Comparison of ENCODE assay signal across 7 cellular contexts in the genomic region with DNA sequence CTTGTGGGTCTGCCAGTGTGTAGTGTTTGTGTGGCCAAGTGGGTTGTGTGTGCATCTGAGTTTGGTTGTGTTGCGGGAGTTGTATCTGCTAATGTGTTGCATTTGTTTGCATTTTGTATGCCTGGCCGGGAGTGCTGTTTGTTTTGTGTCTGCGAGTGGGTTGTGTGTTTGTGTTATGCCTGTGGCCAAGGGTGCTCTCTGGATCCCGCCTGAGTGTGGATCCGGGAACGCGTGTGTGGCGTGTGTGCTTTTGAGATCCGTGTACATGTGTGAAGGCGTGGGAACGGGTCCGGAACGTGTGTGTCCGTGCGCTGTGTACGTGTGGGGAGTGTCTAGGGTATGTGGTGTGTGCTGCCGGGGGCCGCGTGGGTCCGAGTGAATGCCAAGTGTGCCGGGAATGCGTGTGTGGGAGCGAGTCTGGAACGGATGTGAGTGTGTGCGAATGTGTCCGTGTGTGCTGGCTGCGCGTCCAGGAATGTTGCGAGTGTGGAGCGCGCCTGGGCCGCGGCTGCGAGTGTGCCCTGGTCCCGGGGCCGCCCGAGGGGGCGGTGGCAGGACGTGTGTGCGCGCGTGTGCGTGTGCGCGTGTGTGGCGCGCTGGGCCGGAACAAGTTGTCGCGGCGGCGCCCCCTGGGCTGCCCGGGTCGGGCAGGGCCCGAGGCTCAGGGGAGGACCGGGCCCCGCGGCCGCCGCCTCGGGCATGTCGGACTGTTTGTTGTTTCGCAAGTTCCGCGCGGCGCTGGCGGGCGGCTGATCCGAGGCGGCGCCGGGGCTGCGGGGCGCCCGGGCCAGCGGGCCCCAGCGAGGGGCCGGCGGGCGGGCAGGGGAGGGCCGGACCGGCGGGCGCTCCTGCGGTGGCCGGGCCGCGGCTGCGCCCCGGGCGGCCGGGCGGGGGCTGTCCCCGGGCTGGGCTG. TPM values are rescaled to one million over a fixed set of nuclear protein-coding genes. Genes with fewer than 3 reads are reported as not detected.
DNase-seq lines count a peak whose midpoint lies in the region; ATAC-seq and TF ChIP-seq lines count a peak whose summit lies in the region.

No MANE protein-coding gene starts in this region.

- H3K4me3 ChIP-seq in brain microvascular endothelial cell (ENCODE audit: low read depth, low read length) (peak overlapping the region; percentile 84), skin epidermis (peak overlapping the region; percentile 38 to 66 (median 55))

- TF ChIP-seq CTCF in GM10266 (IDR thresholded peaks at IDR 0.05; ENCODE audit: control insufficient read depth, insufficient read depth, low read depth, missing control alignments) (no peak), brain microvascular endothelial cell (IDR thresholded peaks at IDR 0.05; ENCODE audit: low read depth, low read length, missing control alignments) (no peak)

- H3K27ac ChIP-seq in brain microvascular endothelial cell (no peak overlapping the region), skin epidermis (peak overlapping the region in 14 of 21 experiments; percentile 7 to 86 (median 54))

- peak; percentile 61 for DNase-seq in GM10266 (ENCODE audit: extremely low spot score)
- peak; percentile 17 for DNase-seq in NCI-H460 (ENCODE audit: extremely low read depth, low read depth)
- DNase-seq in brain microvascular endothelial cell = peak; percentile 18
- peak; percentile 65 for DNase-seq in iPS-NIHi11 (ENCODE audit: low spot score)
- DNase-seq in NCI-H2081 (lab: John Stamatoyannopoulos, UW) = no peak

- H3K36me3 ChIP-seq in brain microvascular endothelial cell (replicated peaks) = no peaks in the 10 kb centered on the region

- in situ Hi-C loops in brain microvascular endothelial cell (cut with HindIII; ENCODE audit: low pct_ligation_motif_present, low sequenced_read_pairs) = loop anchor here (25.0 kb wide), 2 partner anchors 475 to 1450 kb away; no protein-coding TSS in a partner anchor

- no peak for ATAC-seq in GM18502 (IDR thresholded peaks at IDR 0.05; ENCODE audit: poor library complexity, unreplicated experiment)

- H3K27me3 ChIP-seq in brain microvascular endothelial cell (replicated peaks) = peaks cover 3% of the 10 kb centered on the region

RNA-seq across cellular contexts. Expression of a gene that starts 0.9 kb away (rescaled TPM):
- total RNA-seq in NCI-H460 (2014; rRNA removed; shearing (Covaris generic)) = 7.4 and 8.9 TPM in 2 replicates
- 19.2 and 31.3 TPM in 2 replicates for polyA plus RNA-seq in NCI-H460 (2014; cell fraction: nucleus; rRNA removed)

RNA-seq across cellular contexts. Expression of a gene that starts 6.5 kb away (rescaled TPM):
- 35.8 and 35.9 TPM in 2 replicates for total RNA-seq in NCI-H460 (2014; rRNA removed; shearing (Covaris generic))
- polyA plus RNA-seq in NCI-H460 (2014; cell fraction: nucleus; rRNA removed) = 33.6 and 45.0 TPM in 2 replicates

RNA-seq across cellular contexts. Expression of a gene that starts 55.5 kb away (rescaled TPM):
- 23.1 and 25.0 TPM in 2 replicates for total RNA-seq in NCI-H460 (2014; rRNA removed; shearing (Covaris generic))
- polyA plus RNA-seq in NCI-H460 (2014; cell fraction: nucleus; rRNA removed) = 26.2 and 50.8 TPM in 2 replicates

Comparison
In these comparisons a context has a peak if more than half of its experiments do, and no peak if none do; other contexts are left out.
1. DNase-seq: peak in GM10266 (single experiment), NCI-H460 (single experiment), brain microvascular endothelial cell (single experiment) and iPS-NIHi11 (single experiment); none in NCI-H2081 (0 of 2).